Comparison of ENCODE assay signal across 24 cellular contexts in genomic region chr18:58305792-58306191, GRCh38.
A peak's percentile ranks its signal among the peaks of the same experiment; 100 is the strongest.
DNase-seq lines count a peak whose midpoint lies in the region; ATAC-seq, FAIRE-seq and TF ChIP-seq lines count a peak whose summit lies in the region.
"Had no signal": no experiment of that assay in that cellular context is flagged by ENCODE, and none has a peak within 500 bp of the region (broad histone marks: within the 10 kb centered on the region; RNA-seq: fewer than 3 reads in every experiment).

No MANE protein-coding gene starts in this region.

- H3K4me3 ChIP-seq in HepG2 (replicated peaks in 1 of 3; ENCODE audit: insufficient read depth in 1 of 3, low read depth in 2 of 3, low read length in 3 of 3) (no peak overlapping the region), right lobe of liver (no peak overlapping the region), RWPE2 (ENCODE audit: severe bottlenecking) (no peak overlapping the region)
- H3K4me3 ChIP-seq: A549; BLaER1 treated with 17β-estradiol and CSF1 and Interleukin-3, amounts not matched to agents 10 nM and 100 nM; GM12878 had no signal

- no peak for FAIRE-seq in HepG2 (lab: Jason Lieb, UNC)
- FAIRE-seq: A549, GM12878, GM12892, GM18507 had no signal

- H3K9me3 Mint-ChIP-seq in activated naive CD8-positive, alpha-beta T cell treated with anti-CD3 and anti-CD28 coated beads for 36 hours: peaks cover 6% of the 10 kb centered on the region
- H3K9me3 Mint-ChIP-seq: CD4-positive, alpha-beta T cell had no signal

- ATAC-seq in HepG2 (no peak), right lobe of liver (no peak), RWPE2 (ENCODE audit: low read depth) (no peak)
- ATAC-seq: A549; CD8-positive, alpha-beta T cell; GM12878 had no signal

- TF ChIP-seq RAD21 in HepG2 (CRISPR knock-in tag; IDR thresholded peaks at IDR 0.05): no peak

- TF ChIP-seq CTCF in HepG2 (CRISPR knock-in tag; IDR thresholded peaks at IDR 0.05) (no peak), right lobe of liver (IDR thresholded peaks at IDR 0.05) (no peak), RWPE2 (IDR thresholded peaks at IDR 0.05; ENCODE audit: poor library complexity, severe bottlenecking) (no peak)

- H3K36me3 ChIP-seq in HepG2 (replicated peaks in 1 of 2; ENCODE audit: control insufficient read depth in 1 of 2, insufficient read depth in 2 of 2, low read length in 2 of 2) (peaks cover 0 to 3% of the 10 kb centered on the region in 2 experiments; a peak in 2 of 5 replicates), right lobe of liver (no peaks in the 10 kb centered on the region), RWPE2 (ENCODE audit: low read depth) (peaks cover 8% of the 10 kb centered on the region; the same call in 1 of the 2 replicates)

- WGBS in HepG2 (ENCODE audit: low lambda C conversion rate): 98% methylated on average over 3 of the region's 3 CpGs
- 87% methylated on average over 3 of the region's 3 CpGs for WGBS in right lobe of liver (ENCODE audit: insufficient coverage, low coverage, low lambda C conversion rate, missing lambda C conversion rate)

- CTCF ChIA-PET in HepG2 (lab: Yijun Ruan, JAX; ENCODE audit: low intra/inter-chr PET ratio, low total read pairs): no interaction called here

- TF ChIP-seq EP300 in HepG2 (IDR thresholded peaks at IDR 0.05; ENCODE audit: low read depth in 2 of 2, low read length in 2 of 2) (no peak), HepG2 (CRISPR knock-in tag; IDR thresholded peaks at IDR 0.05; ENCODE audit: borderline replicate concordance) (no peak)

- peaks cover 9% of the 10 kb centered on the region for H3K36me3 Mint-ChIP-seq in activated naive CD8-positive, alpha-beta T cell treated with anti-CD3 and anti-CD28 coated beads for 36 hours
- H3K36me3 Mint-ChIP-seq: CD8-positive, alpha-beta T cell had no signal

- BruUV-seq in HepG2 (replicated peaks; lab: Mats Ljungman, UMichigan): no TSS peak

- no peak overlapping the region for H3K9ac ChIP-seq in HepG2 (ENCODE audit: insufficient read depth, low read depth, low read length)
- H3K9ac ChIP-seq: BLaER1 treated with 17β-estradiol and CSF1 and Interleukin-3, amounts not matched to agents 10 nM and 100 nM had no signal

- peaks cover 51% of the 10 kb centered on the region for H3K4me1 Mint-ChIP-seq in activated naive CD8-positive, alpha-beta T cell treated with anti-CD3 and anti-CD28 coated beads for 36 hours

- H3K4me1 ChIP-seq in HepG2 (ENCODE audit: insufficient read depth, low read length) (peaks cover 21% of the 10 kb centered on the region), right lobe of liver (no peaks in the 10 kb centered on the region), RWPE2 (ENCODE audit: insufficient read depth, poor library complexity, severe bottlenecking) (peaks cover 15% of the 10 kb centered on the region)
- H3K4me1 ChIP-seq: A549, Caco-2 had no signal

- no peak overlapping the region for H3K27ac Mint-ChIP-seq in activated naive CD8-positive, alpha-beta T cell treated with anti-CD3 and anti-CD28 coated beads for 36 hours
- H3K27ac Mint-ChIP-seq: B cell; CD4-positive, alpha-beta T cell; CD8-positive, alpha-beta T cell had no signal

- H3K9me3 ChIP-seq in HepG2 (ENCODE audit: low read length): peaks cover 11% of the 10 kb centered on the region; the same call in 1 of the 2 replicates
- no peaks in the 10 kb centered on the region for H3K9me3 ChIP-seq in right lobe of liver
- peaks cover 9% of the 10 kb centered on the region for H3K9me3 ChIP-seq in RWPE2 (ENCODE audit: severe bottlenecking)
- H3K9me3 ChIP-seq: Caco-2 had no signal

- H4K20me1 ChIP-seq in HepG2 (ENCODE audit: insufficient read depth, low read length): no peaks in the 10 kb centered on the region; the same call in 1 of the 2 replicates

- in situ Hi-C loops in HepG2 (cut with HindIII; ENCODE audit: extremely low pct_ligation_motif_present, low pct_unique_long_range_greater_than_20kb): no loop called here

- no peak for DNase-seq in HepG2 (ENCODE audit: low spot score)
- no peak for DNase-seq in right lobe of liver
- no peak for DNase-seq in RWPE2 (ENCODE audit: low spot score)
- no peak for DNase-seq in activated naive CD4-positive, alpha-beta T cell treated with Interleukin-2 at 50 U/mL for 16 hours
- no peak for DNase-seq in activated naive CD8-positive, alpha-beta T cell treated with anti-CD3 and anti-CD28 coated beads for 36 hours
- DNase-seq: AML-193; Caco-2; Calu3; CD4-positive, alpha-beta T cell; CD8-positive, alpha-beta T cell; DMS 273 treated with DMSO at 0.1 percent for 48 hours; DMS153; DMS53; DMS79; DND-41; EL; GDM1 had no signal

- intact Hi-C loops in HepG2 (cut with micrococcal nuclease; ENCODE audit: unreplicated experiment): no loop called here
- intact Hi-C loops in right lobe of liver (cut with DNase I): no loop called here

- no peak overlapping the region for H3K4me2 ChIP-seq in HepG2 (ENCODE audit: low read depth, low read length)
- H3K4me2 ChIP-seq: A549; BLaER1 treated with 17β-estradiol and CSF1 and Interleukin-3, amounts not matched to agents 10 nM and 100 nM had no signal

- no peak overlapping the region for H3K27ac ChIP-seq in HepG2 (ENCODE audit: extremely low read length, insufficient read depth, low read length)
- H3K27ac ChIP-seq in right lobe of liver: no peak overlapping the region
- peak overlapping the region; percentile 89 for H3K27ac ChIP-seq in RWPE2 (ENCODE audit: poor library complexity, severe bottlenecking)
- H3K27ac ChIP-seq: 22Rv1; A549; BLaER1 treated with 17β-estradiol and CSF1 and Interleukin-3, amounts not matched to agents 10 nM and 100 nM had no signal

- H3K4me3 Mint-ChIP-seq in activated naive CD8-positive, alpha-beta T cell treated with anti-CD3 and anti-CD28 coated beads for 36 hours: no peak overlapping the region
- H3K4me3 Mint-ChIP-seq: B cell; CD4-positive, alpha-beta T cell; CD8-positive, alpha-beta T cell had no signal

- no peak overlapping the region for H2AFZ ChIP-seq in HepG2 (ENCODE audit: low read length)

- H3K27me3 ChIP-seq in HepG2 (ENCODE audit: control insufficient read depth in 1 of 2, insufficient read depth in 2 of 2, low read length in 2 of 2) (no peaks in the 10 kb centered on the region; a peak in 1 of 5 replicates), right lobe of liver (no peaks in the 10 kb centered on the region), RWPE2 (ENCODE audit: insufficient read depth, poor library complexity, severe bottlenecking) (no peaks in the 10 kb centered on the region)

- POLR2A ChIA-PET in HepG2 (lab: Yijun Ruan, JAX): no interaction called here

- H3K79me2 ChIP-seq in HepG2 (ENCODE audit: insufficient read depth, low read length): peaks cover 25% of the 10 kb centered on the region

- TF ChIP-seq POLR2A in HepG2 (IDR thresholded peaks at IDR 0.05; ENCODE audit: insufficient read depth in 1 of 2, low read depth in 2 of 2, low read length in 2 of 2) (no peak), right lobe of liver (IDR thresholded peaks at IDR 0.05) (no peak)

- no peaks in the 10 kb centered on the region for H3K27me3 Mint-ChIP-seq in activated naive CD8-positive, alpha-beta T cell treated with anti-CD3 and anti-CD28 coated beads for 36 hours
- H3K27me3 Mint-ChIP-seq: B cell; CD4-positive, alpha-beta T cell had no signal

TF ChIP-seq in HepG2, 621 proteins besides CTCF, POLR2A, EP300 and RAD21:
- no peak for TF ChIP-seq NFIB (CRISPR knock-in tag; IDR thresholded peaks at IDR 0.05; ENCODE audit: borderline replicate concordance)
- no peak for TF ChIP-seq MAX (IDR thresholded peaks at IDR 0.05)
- peak; percentile 98 for TF ChIP-seq ZFP1 (CRISPR knock-in tag; IDR thresholded peaks at IDR 0.05)
- no peak for TF ChIP-seq ZNF350 (CRISPR knock-in tag; IDR thresholded peaks at IDR 0.05; ENCODE audit: borderline replicate concordance, low read depth)
- no peak for TF ChIP-seq IKZF4 (CRISPR knock-in tag; IDR thresholded peaks at IDR 0.05; ENCODE audit: borderline replicate concordance, low read depth, not compliant biosample characterization)
- no peak for TF ChIP-seq MEF2D (CRISPR knock-in tag; IDR thresholded peaks at IDR 0.05)
- TF ChIP-seq ZNF530 (CRISPR knock-in tag; IDR thresholded peaks at IDR 0.05; ENCODE audit: low read depth): no peak
- TF ChIP-seq NCOA2 (CRISPR knock-in tag; IDR thresholded peaks at IDR 0.05): no peak
- no peak for TF ChIP-seq HNRNPUL1 (IDR thresholded peaks at IDR 0.05; ENCODE audit: low read depth, low read length)
